Comparison of ENCODE assay signal across 1 cellular context in genomic region chr1:169765580-169766331, GRCh38.
A peak's percentile ranks its signal among the peaks of the same experiment; 100 is the strongest.
TF ChIP-seq lines count a peak whose summit lies in the region.

No MANE protein-coding gene starts in this region.

TF ChIP-seq in HepG2, 621 proteins besides CTCF, POLR2A, EP300 and RAD21 (continued from another document):
- TF ChIP-seq, protein P1, sequence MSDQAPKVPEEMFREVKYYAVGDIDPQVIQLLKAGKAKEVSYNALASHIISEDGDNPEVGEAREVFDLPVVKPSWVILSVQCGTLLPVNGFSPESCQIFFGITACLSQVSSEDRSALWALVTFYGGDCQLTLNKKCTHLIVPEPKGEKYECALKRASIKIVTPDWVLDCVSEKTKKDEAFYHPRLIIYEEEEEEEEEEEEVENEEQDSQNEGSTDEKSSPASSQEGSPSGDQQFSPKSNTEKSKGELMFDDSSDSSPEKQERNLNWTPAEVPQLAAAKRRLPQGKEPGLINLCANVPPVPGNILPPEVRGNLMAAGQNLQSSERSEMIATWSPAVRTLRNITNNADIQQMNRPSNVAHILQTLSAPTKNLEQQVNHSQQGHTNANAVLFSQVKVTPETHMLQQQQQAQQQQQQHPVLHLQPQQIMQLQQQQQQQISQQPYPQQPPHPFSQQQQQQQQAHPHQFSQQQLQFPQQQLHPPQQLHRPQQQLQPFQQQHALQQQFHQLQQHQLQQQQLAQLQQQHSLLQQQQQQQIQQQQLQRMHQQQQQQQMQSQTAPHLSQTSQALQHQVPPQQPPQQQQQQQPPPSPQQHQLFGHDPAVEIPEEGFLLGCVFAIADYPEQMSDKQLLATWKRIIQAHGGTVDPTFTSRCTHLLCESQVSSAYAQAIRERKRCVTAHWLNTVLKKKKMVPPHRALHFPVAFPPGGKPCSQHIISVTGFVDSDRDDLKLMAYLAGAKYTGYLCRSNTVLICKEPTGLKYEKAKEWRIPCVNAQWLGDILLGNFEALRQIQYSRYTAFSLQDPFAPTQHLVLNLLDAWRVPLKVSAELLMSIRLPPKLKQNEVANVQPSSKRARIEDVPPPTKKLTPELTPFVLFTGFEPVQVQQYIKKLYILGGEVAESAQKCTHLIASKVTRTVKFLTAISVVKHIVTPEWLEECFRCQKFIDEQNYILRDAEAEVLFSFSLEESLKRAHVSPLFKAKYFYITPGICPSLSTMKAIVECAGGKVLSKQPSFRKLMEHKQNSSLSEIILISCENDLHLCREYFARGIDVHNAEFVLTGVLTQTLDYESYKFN (CRISPR knock-in tag; conservative IDR thresholded peaks at IDR 0.05), result peak; percentile 75
- TF ChIP-seq CC2D1A (CRISPR knock-in tag; IDR thresholded peaks at IDR 0.05) (no peak), ZNF558 (CRISPR knock-in tag; IDR thresholded peaks at IDR 0.05; ENCODE audit: borderline replicate concordance) (no peak), GATAD2A (CRISPR knock-in tag; IDR thresholded peaks at IDR 0.05) (peak; percentile 68), ZNF879 (CRISPR knock-in tag; IDR thresholded peaks at IDR 0.05) (no peak), ZNF331 (CRISPR knock-in tag; IDR thresholded peaks at IDR 0.05) (peak; percentile 68; the same call in 1 of the 2 replicates), HOXA7 (CRISPR knock-in tag; IDR thresholded peaks at IDR 0.05) (no peak), NR2F2 (IDR thresholded peaks at IDR 0.05; ENCODE audit: borderline replicate concordance, low read depth) (peak; percentile 84), NFIC (IDR thresholded peaks at IDR 0.05; ENCODE audit: low read length) (peak; percentile 17; the same call in 1 of the 2 replicates), FOXA3 (CRISPR knock-in tag; IDR thresholded peaks at IDR 0.05) (peak; percentile 74)
TF ChIP-seq in HepG2: peak in this region for 61.
